8 cellular contexts compared by ENCODE assay signal in genomic region chr1:169793730-169794129, GRCh38. TPM values are rescaled to one million over a fixed set of nuclear protein-coding genes. Genes with fewer than 3 reads are reported as not detected.
DNase-seq lines count a peak whose midpoint lies in the region; FAIRE-seq and TF ChIP-seq lines count a peak whose summit lies in the region.

No MANE protein-coding gene starts in this region.

- H3K79me2 ChIP-seq in keratinocyte (ENCODE audit: control insufficient read depth, insufficient read depth, low read length), result peaks cover 24% of the 10 kb centered on the region

- no peaks in the 10 kb centered on the region for H3K27me3 ChIP-seq in keratinocyte (ENCODE audit: control insufficient read depth, extremely low read depth, insufficient read depth, low read length)
- H3K27me3 ChIP-seq in stomach smooth muscle (ENCODE audit: control insufficient read depth in 1 of 2, insufficient read depth in 2 of 2, low read length in 2 of 2), result no peaks in the 10 kb centered on the region

- H3K36me3 ChIP-seq in keratinocyte (ENCODE audit: control insufficient read depth in 2 of 2, extremely low read depth in 1 of 2, insufficient read depth in 2 of 2, low read length in 2 of 2), result no peaks in the 10 kb centered on the region
- H3K36me3 ChIP-seq in stomach smooth muscle (ENCODE audit: control insufficient read depth in 2 of 2, insufficient read depth in 2 of 2, low read length in 2 of 2), result peaks cover 0 to 4% of the 10 kb centered on the region in 2 donors

- peak overlapping the region; percentile 94 for H3K4me2 ChIP-seq in keratinocyte (ENCODE audit: control insufficient read depth, extremely low read depth, insufficient read depth, low read depth, low read length)

- no peaks in the 10 kb centered on the region for H3K9me3 Mint-ChIP-seq in activated CD4-positive, alpha-beta T cell treated with anti-CD3 and anti-CD28 coated beads, Interleukin-2, amount 10 ng/mL, durations not matched to agents 24 days and 14 days
- H3K9me3 Mint-ChIP-seq in activated naive CD8-positive, alpha-beta T cell treated with anti-CD3 and anti-CD28 coated beads for 36 hours, result no peaks in the 10 kb centered on the region

- no peaks in the 10 kb centered on the region for H3K9me1 ChIP-seq in keratinocyte (ENCODE audit: control insufficient read depth, extremely low read depth, insufficient read depth, low read length)

- peak overlapping the region; percentile 96 for H2AFZ ChIP-seq in keratinocyte (ENCODE audit: control insufficient read depth, low read length)

- no peaks in the 10 kb centered on the region for H4K20me1 ChIP-seq in keratinocyte (ENCODE audit: control insufficient read depth, extremely low read depth, insufficient read depth, low read length)

- dilution Hi-C loops in keratinocyte (cut with MboI; ENCODE audit: extremely low pct_ligation_motif_present, low sequenced_read_pairs), result no loop called here

- H3K27ac Mint-ChIP-seq in activated CD4-positive, alpha-beta T cell treated with anti-CD3 and anti-CD28 coated beads, Interleukin-2, amount 10 ng/mL, durations not matched to agents 24 days and 14 days, result peak overlapping the region; percentile 97
- H3K27ac Mint-ChIP-seq in activated naive CD8-positive, alpha-beta T cell treated with anti-CD3 and anti-CD28 coated beads for 36 hours, result peak overlapping the region; percentile 97

- DNase-seq in activated CD4-positive, alpha-beta T cell treated with anti-CD3 and anti-CD28 coated beads, Interleukin-2, amount 10 ng/mL, durations not matched to agents 24 days and 14 days, result no peak
- DNase-seq in activated CD4-positive, alpha-beta T cell treated with anti-CD3 and anti-CD28 coated beads for 4 hours, result no peak
- DNase-seq in activated naive CD8-positive, alpha-beta T cell treated with anti-CD3 and anti-CD28 coated beads for 36 hours, result no peak
- DNase-seq in keratinocyte (ENCODE audit: low read depth, low spot score), result no peak
- DNase-seq in NCI-H2107 (lab: John Stamatoyannopoulos, UW), result no peak
- DNase-seq in globus pallidus (ENCODE audit: low spot score), result no peak
- DNase-seq in DMS53 (lab: John Stamatoyannopoulos, UW), result no peak

- H3K27me3 Mint-ChIP-seq in activated CD4-positive, alpha-beta T cell treated with anti-CD3 and anti-CD28 coated beads, Interleukin-2, amount 10 ng/mL, durations not matched to agents 24 days and 14 days, result peaks cover 4% of the 10 kb centered on the region
- H3K27me3 Mint-ChIP-seq in activated naive CD8-positive, alpha-beta T cell treated with anti-CD3 and anti-CD28 coated beads for 36 hours, result no peaks in the 10 kb centered on the region

- no peak for FAIRE-seq in keratinocyte (lab: Jason Lieb, UNC)

- H3K27ac ChIP-seq in keratinocyte (ENCODE audit: control insufficient read depth, insufficient read depth, low read length) (peak overlapping the region; percentile 93), stomach smooth muscle (ENCODE audit: low read length) (no peak overlapping the region)

- intact Hi-C loops in activated CD4-positive, alpha-beta T cell treated with anti-CD3 and anti-CD28 coated beads, Interleukin-2, amount 10 ng/mL, durations not matched to agents 24 days and 14 days (cut with micrococcal nuclease), result loop anchor here (1.0 to 2.0 kb wide), 6 partner anchors 83 to 425 kb away; partner anchors contain the start of genes BLZF1, F5 and SELL

- H3K9me3 ChIP-seq in keratinocyte (ENCODE audit: control insufficient read depth, low read depth, low read length), result no peaks in the 10 kb centered on the region
- H3K9me3 ChIP-seq in stomach smooth muscle (ENCODE audit: control insufficient read depth in 2 of 2, low read length in 2 of 2), result no peaks in the 10 kb centered on the region

- peak overlapping the region; percentile 93 for H3K9ac ChIP-seq in keratinocyte (ENCODE audit: control insufficient read depth, extremely low read depth, insufficient read depth, low read length)
- H3K9ac ChIP-seq in stomach smooth muscle (ENCODE audit: low read length in 2 of 2), result peak overlapping the region; percentile 78 to 91

- peak overlapping the region; percentile 99 for H3K4me3 Mint-ChIP-seq in activated CD4-positive, alpha-beta T cell treated with anti-CD3 and anti-CD28 coated beads, Interleukin-2, amount 10 ng/mL, durations not matched to agents 24 days and 14 days
- H3K4me3 Mint-ChIP-seq in activated naive CD8-positive, alpha-beta T cell treated with anti-CD3 and anti-CD28 coated beads for 36 hours, result peak overlapping the region; percentile 91

- H3K4me1 Mint-ChIP-seq in activated CD4-positive, alpha-beta T cell treated with anti-CD3 and anti-CD28 coated beads, Interleukin-2, amount 10 ng/mL, durations not matched to agents 24 days and 14 days, result peaks cover 40% of the 10 kb centered on the region
- peaks cover 43% of the 10 kb centered on the region for H3K4me1 Mint-ChIP-seq in activated naive CD8-positive, alpha-beta T cell treated with anti-CD3 and anti-CD28 coated beads for 36 hours

- H3K4me3 ChIP-seq in keratinocyte (ENCODE audit: control insufficient read depth in 2 of 3, extremely low read depth in 1 of 3, insufficient read depth in 2 of 3, low read depth in 1 of 3, low read length in 3 of 3) (peak overlapping the region; percentile 69 to 90 (median 89)), stomach smooth muscle (ENCODE audit: low read length in 2 of 2) (peak overlapping the region; percentile 81 to 92)

- TF ChIP-seq CTCF in keratinocyte (optimal IDR thresholded peaks at IDR 0.05 in 1 of 3, IDR thresholded peaks at IDR 0.05 in 1 of 3, conservative IDR thresholded peaks at IDR 0.05 in 1 of 3; ENCODE audit: extremely low read depth in 1 of 3, insufficient read depth in 2 of 3, low read length in 3 of 3), result no peak

- H3K4me1 ChIP-seq in keratinocyte (ENCODE audit: control insufficient read depth, extremely low read depth, insufficient read depth, low read length) (peaks cover 15% of the 10 kb centered on the region), stomach smooth muscle (ENCODE audit: control insufficient read depth, insufficient read depth, low read length) (peaks cover 6% of the 10 kb centered on the region)

- H3K36me3 Mint-ChIP-seq in activated CD4-positive, alpha-beta T cell treated with anti-CD3 and anti-CD28 coated beads, Interleukin-2, amount 10 ng/mL, durations not matched to agents 24 days and 14 days (ENCODE audit: low read depth), result peaks cover 35% of the 10 kb centered on the region
- H3K36me3 Mint-ChIP-seq in activated naive CD8-positive, alpha-beta T cell treated with anti-CD3 and anti-CD28 coated beads for 36 hours, result peaks cover 40% of the 10 kb centered on the region

RNA-seq across cellular contexts. Expression of gene METTL18, which starts 1.0 kb away (rescaled TPM):
- total RNA-seq in activated CD4-positive, alpha-beta T cell treated with anti-CD3 and anti-CD28 coated beads, Interleukin-2, amount 10 ng/mL, durations not matched to agents 24 days and 14 days, result 9.3 and 10.3 TPM in 2 replicates
- 10 to 100 TPM; 13.2 to 15.3 TPM for total RNA-seq in activated naive CD8-positive, alpha-beta T cell treated with anti-CD3 and anti-CD28 coated beads for 36 hours
- 2.4 to 6.6 TPM (median 3.6 TPM) in 3 replicates for polyA plus RNA-seq in keratinocyte
- 1.3 TPM for polyA plus RNA-seq in keratinocyte (2011; ENCODE audit: low read depth)
- 1.8 and 4.0 TPM in 2 replicates for polyA plus RNA-seq in keratinocyte (2011; cell fraction: cytosol; rRNA removed)
- 2.1 and 4.5 TPM in 2 replicates for polyA plus RNA-seq in keratinocyte (2011; cell fraction: nucleus; rRNA removed)
- polyA plus RNA-seq in keratinocyte (2012; ENCODE audit: low replicate concordance), result 4.0 and 5.1 TPM in 2 replicates
- 1.5 to 2.0 TPM in 2 of 3 replicates, not detected in the other for polyA minus RNA-seq in keratinocyte
- 1.3 TPM for polyA minus RNA-seq in keratinocyte (2011; cell fraction: cytosol; rRNA and poly(A)+ RNA removed)
- polyA minus RNA-seq in keratinocyte (2011; cell fraction: nucleus; rRNA and poly(A)+ RNA removed), result 1.0 and 1.1 TPM in 2 replicates

RNA-seq across cellular contexts. Expression of gene SELE, which starts 59.9 kb away (rescaled TPM):
- total RNA-seq in activated CD4-positive, alpha-beta T cell treated with anti-CD3 and anti-CD28 coated beads, Interleukin-2, amount 10 ng/mL, durations not matched to agents 24 days and 14 days, result not detected in 2 replicates
- total RNA-seq in activated naive CD8-positive, alpha-beta T cell treated with anti-CD3 and anti-CD28 coated beads for 36 hours, result not detected
- polyA plus RNA-seq in keratinocyte, result not detected in 3 replicates
- not detected for polyA plus RNA-seq in keratinocyte (2011; ENCODE audit: low read depth)
- polyA plus RNA-seq in keratinocyte (2011; cell fraction: cytosol; rRNA removed), result not detected in 2 replicates
- polyA plus RNA-seq in keratinocyte (2011; cell fraction: nucleus; rRNA removed), result not detected in 2 replicates
- polyA plus RNA-seq in keratinocyte (2012; ENCODE audit: low replicate concordance), result not detected in 2 replicates
- not detected in 3 replicates for polyA minus RNA-seq in keratinocyte
- polyA minus RNA-seq in keratinocyte (2011; cell fraction: cytosol; rRNA and poly(A)+ RNA removed), result not detected
- not detected in 2 replicates for polyA minus RNA-seq in keratinocyte (2011; cell fraction: nucleus; rRNA and poly(A)+ RNA removed)
